ENCODE assay signal across 1 cellular context in genomic region chr14:76836029-76836630, GRCh38.
TF ChIP-seq lines count a peak whose summit lies in the region.

No MANE protein-coding gene starts in this region.

TF ChIP-seq in H1, 55 proteins besides CTCF, POLR2A, EP300 and RAD21:
- TF ChIP-seq ASH2L (IDR thresholded peaks at IDR 0.05; ENCODE audit: low read length) (no peak), CTBP2 (IDR thresholded peaks at IDR 0.05; ENCODE audit: borderline replicate concordance, insufficient read depth, insufficient read length, low read length) (no peak), RXRA (IDR thresholded peaks at IDR 0.05; ENCODE audit: insufficient read depth, low read depth, low read length) (no peak), CBX5 (IDR thresholded peaks at IDR 0.05; ENCODE audit: low read depth, low read length) (no peak), POLR2AphosphoS5 (IDR thresholded peaks at IDR 0.05; ENCODE audit: low read depth, low read length) (no peak), CHD2 (IDR thresholded peaks at IDR 0.05; ENCODE audit: low read length) (no peak), E2F6 (IDR thresholded peaks at IDR 0.05) (no peak), POU5F1 (IDR thresholded peaks at IDR 0.05; ENCODE audit: low read depth, low read length) (no peak)
